In the genomic region with DNA sequence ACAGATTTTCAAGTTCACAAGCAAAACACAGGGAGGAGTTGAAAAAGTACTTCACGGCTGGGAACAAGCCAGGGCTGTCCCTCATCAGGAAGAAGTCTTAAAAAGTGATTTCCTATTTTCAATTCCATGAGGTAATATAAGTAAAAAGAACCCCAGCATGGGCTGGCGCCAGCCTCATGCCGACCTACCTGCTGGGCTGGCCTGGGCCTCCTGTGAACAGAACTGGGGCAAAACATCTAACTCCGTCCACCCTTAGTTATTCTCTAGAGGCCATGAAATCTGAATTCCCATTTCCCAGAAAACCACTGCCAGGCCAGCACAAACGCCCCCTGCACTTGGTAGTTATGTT, we compare ENCODE assay signal across 12 cellular contexts.
DNase-seq lines count a peak whose midpoint lies in the region; ATAC-seq lines count a peak whose summit lies in the region.
"Had no signal": no experiment of that assay in that cellular context is flagged by ENCODE, and none has a peak within 500 bp of the region (broad histone marks: within the 10 kb centered on the region; RNA-seq: fewer than 3 reads in every experiment).

No MANE protein-coding gene starts in this region.

- H3K9ac ChIP-seq in GM23248: peak overlapping the region; percentile 56
- H3K9ac ChIP-seq in skeletal muscle tissue (ENCODE audit: low read depth in 1 of 3, low read length in 3 of 3): peak overlapping the region; percentile 62 to 80 (median 69)

- WGBS in GM23248 (ENCODE audit: low coverage in 1 of 2, low lambda C conversion rate in 2 of 2, missing lambda C conversion rate in 2 of 2), 2 experiments: 16 to 18% methylated on average over 5 of the region's 5 CpGs

- no peaks in the 10 kb centered on the region for H4K20me1 ChIP-seq in GM23248 (ENCODE audit: insufficient read depth)

- H3K27ac ChIP-seq in GM23248 (peak overlapping the region; percentile 78), skeletal muscle tissue (ENCODE audit: low read depth, low read length) (peak overlapping the region; percentile 96)
- H3K27ac ChIP-seq: cardiac muscle cell, SJSA1 had no signal

- H3K9me3 ChIP-seq in GM23248 (ENCODE audit: low read depth): no peaks in the 10 kb centered on the region
- no peaks in the 10 kb centered on the region for H3K9me3 ChIP-seq in skeletal muscle tissue (ENCODE audit: control insufficient read depth in 3 of 3, low read length in 3 of 3)
- H3K9me3 ChIP-seq: SJSA1 had no signal

- H2AFZ ChIP-seq in GM23248: peak overlapping the region; percentile 57; the same call in 1 of the 2 replicates

- no peak overlapping the region for H3K4me3 ChIP-seq in GM23248
- H3K4me3 ChIP-seq in skeletal muscle tissue (ENCODE audit: low read length in 3 of 3): peak overlapping the region in 1 of 3 donors; percentile 35
- H3K4me3 ChIP-seq: cardiac muscle cell, K562, SJSA1 had no signal

- no peaks in the 10 kb centered on the region for H3K27me3 Mint-ChIP-seq in activated CD4-positive, alpha-beta memory T cell treated with anti-CD3 and anti-CD28 coated beads, Interleukin-2, amount 10 ng/mL, durations not matched to agents 7 days and 5 days

- H3K27me3 ChIP-seq in GM23248 (replicated peaks; ENCODE audit: insufficient read depth) (no peaks in the 10 kb centered on the region), skeletal muscle tissue (ENCODE audit: control insufficient read depth in 3 of 3, insufficient read depth in 3 of 3, low read length in 3 of 3) (no peaks in the 10 kb centered on the region)
- H3K27me3 ChIP-seq: cardiac muscle cell, SJSA1 had no signal

- CTCF ChIA-PET in activated CD4-positive, alpha-beta memory T cell treated with anti-CD3 and anti-CD28 coated beads, Interleukin-2, amount 10 ng/mL, durations not matched to agents 7 days and 5 days (lab: Charles Lee): interaction anchor here (0.8 to 7.9 kb wide), 26 partner anchors 10 to 308 kb away, joined by 3 to 132 read pairs (median 6); a partner anchor contains a TSS

- H3K4me1 ChIP-seq in GM23248 (ENCODE audit: insufficient read depth) (peaks cover 36% of the 10 kb centered on the region), skeletal muscle tissue (ENCODE audit: control insufficient read depth in 3 of 3, insufficient read depth in 3 of 3, low read length in 3 of 3) (peaks cover 72 to 80% (median 78%) of the 10 kb centered on the region in 3 donors)

- H3F3A ChIP-seq in GM23248 (ENCODE audit: insufficient read depth): peaks cover 25% of the 10 kb centered on the region

- H3K4me3 Mint-ChIP-seq in activated CD4-positive, alpha-beta memory T cell treated with anti-CD3 and anti-CD28 coated beads, Interleukin-2, amount 10 ng/mL, durations not matched to agents 7 days and 5 days: peak overlapping the region; percentile 54

- peak overlapping the region; percentile 99 for H3K27ac Mint-ChIP-seq in activated CD4-positive, alpha-beta memory T cell treated with anti-CD3 and anti-CD28 coated beads, Interleukin-2, amount 10 ng/mL, durations not matched to agents 7 days and 5 days

- H3K4me1 Mint-ChIP-seq in activated CD4-positive, alpha-beta memory T cell treated with anti-CD3 and anti-CD28 coated beads, Interleukin-2, amount 10 ng/mL, durations not matched to agents 7 days and 5 days: peaks cover 78% of the 10 kb centered on the region

- DNase-seq in GM23248: no peak
- no peak for DNase-seq in activated CD4-positive, alpha-beta memory T cell treated with anti-CD3 and anti-CD28 coated beads, Interleukin-2, amount 10 ng/mL, durations not matched to agents 7 days and 5 days
- DNase-seq in left ventricle myocardium superior: peak; percentile 64
- DNase-seq in kidney glomerular epithelial cell (lab: John Stamatoyannopoulos, UW): no peak
- no peak for DNase-seq in dedifferentiated amniotic fluid mesenchymal stem cell (ENCODE audit: extremely low spot score)
- no peak for DNase-seq in NCI-H2029 (lab: John Stamatoyannopoulos, UW)

- H3K79me2 ChIP-seq in GM23248 (ENCODE audit: insufficient read depth): no peaks in the 10 kb centered on the region

- no peaks in the 10 kb centered on the region for H3K9me3 Mint-ChIP-seq in activated CD4-positive, alpha-beta memory T cell treated with anti-CD3 and anti-CD28 coated beads, Interleukin-2, amount 10 ng/mL, durations not matched to agents 7 days and 5 days

- H3K36me3 Mint-ChIP-seq in activated CD4-positive, alpha-beta memory T cell treated with anti-CD3 and anti-CD28 coated beads, Interleukin-2, amount 10 ng/mL, durations not matched to agents 7 days and 5 days (ENCODE audit: low read depth): peaks cover 50% of the 10 kb centered on the region

- POLR2A ChIA-PET in activated CD4-positive, alpha-beta memory T cell treated with anti-CD3 and anti-CD28 coated beads, Interleukin-2, amount 10 ng/mL, durations not matched to agents 7 days and 5 days (lab: Charles Lee): interaction anchor here (0.8 to 4.6 kb wide), 19 partner anchors 8 to 209 kb away, joined by 3 to 110 read pairs (median 6); a partner anchor contains a TSS

- H3K4me2 ChIP-seq in GM23248 (ENCODE audit: unreplicated experiment): peak overlapping the region; percentile 7

- in situ Hi-C loops in GM23248 (cut with MboI): no loop called here

- intact Hi-C loops in left ventricle myocardium superior (cut with micrococcal nuclease): no loop called here

- no peaks in the 10 kb centered on the region for H3K9me2 ChIP-seq in GM23248 (ENCODE audit: insufficient read depth)

- no peak for ATAC-seq in left ventricle myocardium superior
- no peak for ATAC-seq in esophagus mucosa
- ATAC-seq: HCT116 had no signal

- H3K36me3 ChIP-seq in GM23248 (ENCODE audit: low read depth) (peaks cover 11% of the 10 kb centered on the region; the same call in 1 of the 2 replicates), skeletal muscle tissue (ENCODE audit: control insufficient read depth in 3 of 3, insufficient read depth in 3 of 3, low read length in 3 of 3) (peaks cover 39 to 43% (median 42%) of the 10 kb centered on the region in 3 donors)
